1 cellular context compared by ENCODE assay signal in the genomic region with DNA sequence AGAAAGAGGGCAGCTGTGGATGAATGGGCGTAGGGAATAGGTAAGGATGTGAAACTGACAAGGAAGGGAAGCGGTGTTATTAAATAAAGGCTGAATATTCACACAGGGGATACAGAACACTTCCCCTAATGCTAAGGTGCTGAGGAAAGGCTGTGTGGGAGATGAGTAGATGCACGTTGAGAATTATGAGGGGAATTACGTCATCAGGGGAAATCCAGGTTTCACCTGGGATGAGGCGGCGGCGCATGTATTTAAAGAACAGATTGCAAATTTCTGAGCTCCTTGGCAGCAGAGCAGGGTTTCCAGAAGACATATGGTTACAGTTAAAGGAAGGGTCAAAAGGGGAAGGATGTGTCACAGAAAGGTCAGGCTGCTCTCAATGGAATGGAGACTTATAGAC.
TF ChIP-seq lines count a peak whose summit lies in the region.

No MANE protein-coding gene starts in this region.

TF ChIP-seq in GM23338, 12 proteins besides CTCF, POLR2A, EP300 and RAD21 (continued from another document):
- TF ChIP-seq, protein P1, sequence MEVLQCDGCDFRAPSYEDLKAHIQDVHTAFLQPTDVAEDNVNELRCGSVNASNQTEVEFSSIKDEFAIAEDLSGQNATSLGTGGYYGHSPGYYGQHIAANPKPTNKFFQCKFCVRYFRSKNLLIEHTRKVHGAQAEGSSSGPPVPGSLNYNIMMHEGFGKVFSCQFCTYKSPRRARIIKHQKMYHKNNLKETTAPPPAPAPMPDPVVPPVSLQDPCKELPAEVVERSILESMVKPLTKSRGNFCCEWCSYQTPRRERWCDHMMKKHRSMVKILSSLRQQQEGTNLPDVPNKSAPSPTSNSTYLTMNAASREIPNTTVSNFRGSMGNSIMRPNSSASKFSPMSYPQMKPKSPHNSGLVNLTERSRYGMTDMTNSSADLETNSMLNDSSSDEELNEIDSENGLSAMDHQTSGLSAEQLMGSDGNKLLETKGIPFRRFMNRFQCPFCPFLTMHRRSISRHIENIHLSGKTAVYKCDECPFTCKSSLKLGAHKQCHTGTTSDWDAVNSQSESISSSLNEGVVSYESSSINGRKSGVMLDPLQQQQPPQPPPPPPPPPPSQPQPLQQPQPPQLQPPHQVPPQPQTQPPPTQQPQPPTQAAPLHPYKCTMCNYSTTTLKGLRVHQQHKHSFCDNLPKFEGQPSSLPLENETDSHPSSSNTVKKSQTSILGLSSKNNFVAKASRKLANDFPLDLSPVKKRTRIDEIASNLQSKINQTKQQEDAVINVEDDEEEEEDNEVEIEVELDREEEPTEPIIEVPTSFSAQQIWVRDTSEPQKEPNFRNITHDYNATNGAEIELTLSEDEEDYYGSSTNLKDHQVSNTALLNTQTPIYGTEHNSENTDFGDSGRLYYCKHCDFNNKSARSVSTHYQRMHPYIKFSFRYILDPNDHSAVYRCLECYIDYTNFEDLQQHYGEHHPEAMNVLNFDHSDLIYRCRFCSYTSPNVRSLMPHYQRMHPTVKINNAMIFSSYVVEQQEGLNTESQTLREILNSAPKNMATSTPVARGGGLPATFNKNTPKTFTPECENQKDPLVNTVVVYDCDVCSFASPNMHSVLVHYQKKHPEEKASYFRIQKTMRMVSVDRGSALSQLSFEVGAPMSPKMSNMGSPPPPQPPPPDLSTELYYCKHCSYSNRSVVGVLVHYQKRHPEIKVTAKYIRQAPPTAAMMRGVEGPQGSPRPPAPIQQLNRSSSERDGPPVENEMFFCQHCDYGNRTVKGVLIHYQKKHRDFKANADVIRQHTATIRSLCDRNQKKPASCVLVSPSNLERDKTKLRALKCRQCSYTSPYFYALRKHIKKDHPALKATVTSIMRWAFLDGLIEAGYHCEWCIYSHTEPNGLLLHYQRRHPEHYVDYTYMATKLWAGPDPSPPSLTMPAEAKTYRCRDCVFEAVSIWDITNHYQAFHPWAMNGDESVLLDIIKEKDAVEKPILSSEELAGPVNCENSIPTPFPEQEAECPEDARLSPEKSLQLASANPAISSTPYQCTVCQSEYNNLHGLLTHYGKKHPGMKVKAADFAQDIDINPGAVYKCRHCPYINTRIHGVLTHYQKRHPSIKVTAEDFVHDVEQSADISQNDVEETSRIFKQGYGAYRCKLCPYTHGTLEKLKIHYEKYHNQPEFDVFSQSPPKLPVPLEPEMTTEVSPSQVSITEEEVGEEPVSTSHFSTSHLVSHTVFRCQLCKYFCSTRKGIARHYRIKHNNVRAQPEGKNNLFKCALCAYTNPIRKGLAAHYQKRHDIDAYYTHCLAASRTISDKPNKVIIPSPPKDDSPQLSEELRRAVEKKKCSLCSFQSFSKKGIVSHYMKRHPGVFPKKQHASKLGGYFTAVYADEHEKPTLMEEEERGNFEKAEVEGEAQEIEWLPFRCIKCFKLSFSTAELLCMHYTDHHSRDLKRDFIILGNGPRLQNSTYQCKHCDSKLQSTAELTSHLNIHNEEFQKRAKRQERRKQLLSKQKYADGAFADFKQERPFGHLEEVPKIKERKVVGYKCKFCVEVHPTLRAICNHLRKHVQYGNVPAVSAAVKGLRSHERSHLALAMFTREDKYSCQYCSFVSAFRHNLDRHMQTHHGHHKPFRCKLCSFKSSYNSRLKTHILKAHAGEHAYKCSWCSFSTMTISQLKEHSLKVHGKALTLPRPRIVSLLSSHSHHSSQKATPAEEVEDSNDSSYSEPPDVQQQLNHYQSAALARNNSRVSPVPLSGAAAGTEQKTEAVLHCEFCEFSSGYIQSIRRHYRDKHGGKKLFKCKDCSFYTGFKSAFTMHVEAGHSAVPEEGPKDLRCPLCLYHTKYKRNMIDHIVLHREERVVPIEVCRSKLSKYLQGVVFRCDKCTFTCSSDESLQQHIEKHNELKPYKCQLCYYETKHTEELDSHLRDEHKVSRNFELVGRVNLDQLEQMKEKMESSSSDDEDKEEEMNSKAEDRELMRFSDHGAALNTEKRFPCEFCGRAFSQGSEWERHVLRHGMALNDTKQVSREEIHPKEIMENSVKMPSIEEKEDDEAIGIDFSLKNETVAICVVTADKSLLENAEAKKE (CRISPR knock-in tag; IDR thresholded peaks at IDR 0.05) = no peak
- TF ChIP-seq ZNF114 (CRISPR knock-in tag; IDR thresholded peaks at IDR 0.05) (no peak), STAT1 (IDR thresholded peaks at IDR 0.05; ENCODE audit: unreplicated experiment) (no peak)
- TF ChIP-seq, protein P2, sequence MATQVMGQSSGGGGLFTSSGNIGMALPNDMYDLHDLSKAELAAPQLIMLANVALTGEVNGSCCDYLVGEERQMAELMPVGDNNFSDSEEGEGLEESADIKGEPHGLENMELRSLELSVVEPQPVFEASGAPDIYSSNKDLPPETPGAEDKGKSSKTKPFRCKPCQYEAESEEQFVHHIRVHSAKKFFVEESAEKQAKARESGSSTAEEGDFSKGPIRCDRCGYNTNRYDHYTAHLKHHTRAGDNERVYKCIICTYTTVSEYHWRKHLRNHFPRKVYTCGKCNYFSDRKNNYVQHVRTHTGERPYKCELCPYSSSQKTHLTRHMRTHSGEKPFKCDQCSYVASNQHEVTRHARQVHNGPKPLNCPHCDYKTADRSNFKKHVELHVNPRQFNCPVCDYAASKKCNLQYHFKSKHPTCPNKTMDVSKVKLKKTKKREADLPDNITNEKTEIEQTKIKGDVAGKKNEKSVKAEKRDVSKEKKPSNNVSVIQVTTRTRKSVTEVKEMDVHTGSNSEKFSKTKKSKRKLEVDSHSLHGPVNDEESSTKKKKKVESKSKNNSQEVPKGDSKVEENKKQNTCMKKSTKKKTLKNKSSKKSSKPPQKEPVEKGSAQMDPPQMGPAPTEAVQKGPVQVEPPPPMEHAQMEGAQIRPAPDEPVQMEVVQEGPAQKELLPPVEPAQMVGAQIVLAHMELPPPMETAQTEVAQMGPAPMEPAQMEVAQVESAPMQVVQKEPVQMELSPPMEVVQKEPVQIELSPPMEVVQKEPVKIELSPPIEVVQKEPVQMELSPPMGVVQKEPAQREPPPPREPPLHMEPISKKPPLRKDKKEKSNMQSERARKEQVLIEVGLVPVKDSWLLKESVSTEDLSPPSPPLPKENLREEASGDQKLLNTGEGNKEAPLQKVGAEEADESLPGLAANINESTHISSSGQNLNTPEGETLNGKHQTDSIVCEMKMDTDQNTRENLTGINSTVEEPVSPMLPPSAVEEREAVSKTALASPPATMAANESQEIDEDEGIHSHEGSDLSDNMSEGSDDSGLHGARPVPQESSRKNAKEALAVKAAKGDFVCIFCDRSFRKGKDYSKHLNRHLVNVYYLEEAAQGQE (IDR thresholded peaks at IDR 0.05; ENCODE audit: unreplicated experiment) = no peak
